ENCODE assay signal across 1 cellular context in genomic region chr5:133259199-133259997, GRCh38.
TF ChIP-seq lines count a peak whose summit lies in the region.

No MANE protein-coding gene starts in this region.

TF ChIP-seq in GM23338, 12 proteins besides CTCF, POLR2A, EP300 and RAD21 (continued from another document):
- TF ChIP-seq REST (IDR thresholded peaks at IDR 0.05; ENCODE audit: unreplicated experiment) (no peak), JUNB (IDR thresholded peaks at IDR 0.05; ENCODE audit: unreplicated experiment) (no peak), ZNF331 (CRISPR knock-in tag; IDR thresholded peaks at IDR 0.05; ENCODE audit: low read depth) (no peak), EZH2phosphoT487 (IDR thresholded peaks at IDR 0.05; ENCODE audit: unreplicated experiment) (no peak), ZNF114 (CRISPR knock-in tag; IDR thresholded peaks at IDR 0.05) (no peak)
